ENCODE assay signal across 6 cellular contexts in genomic region chr10:36057731-36058130, GRCh38.
"Had no signal": no experiment of that assay in that cellular context is flagged by ENCODE, and none has a peak within 500 bp of the region (broad histone marks: within the 10 kb centered on the region; RNA-seq: fewer than 3 reads in every experiment).

No MANE protein-coding gene starts in this region.

- H3K27ac ChIP-seq: KMS-11 had no signal

- H3K27me3 Mint-ChIP-seq: IgD-negative memory B cell had no signal

- H3K9ac ChIP-seq: KMS-11 had no signal

- H3K4me3 ChIP-seq: GM23338 had no signal

- H3K4me3 Mint-ChIP-seq: GM23338, H9, IgD-negative memory B cell had no signal

- H3K4me1 Mint-ChIP-seq: IgD-negative memory B cell had no signal

- ATAC-seq: GM23338 had no signal

- H2AFZ ChIP-seq: GM23338 had no signal

- DNase-seq: H9, HCEC 1CT, KBM-7 had no signal

- H3K4me2 ChIP-seq: GM23338, KMS-11 had no signal

- H3K27ac Mint-ChIP-seq: GM23338, IgD-negative memory B cell had no signal

- H3K36me3 Mint-ChIP-seq: IgD-negative memory B cell had no signal
